11 cellular contexts compared by ENCODE assay signal in genomic region chr1:212283741-212284140, GRCh38. TPM values are rescaled to one million over a fixed set of nuclear protein-coding genes. Genes with fewer than 3 reads are reported as not detected.
DNase-seq lines count a peak whose midpoint lies in the region; ATAC-seq, FAIRE-seq and TF ChIP-seq lines count a peak whose summit lies in the region.
"Had no signal": no experiment of that assay in that cellular context is flagged by ENCODE, and none has a peak within 500 bp of the region (broad histone marks: within the 10 kb centered on the region; RNA-seq: fewer than 3 reads in every experiment).

No MANE protein-coding gene starts in this region.

- no peak for DNase-seq in Caco-2
- no peak for DNase-seq in MG63
- DNase-seq in central memory CD4-positive, alpha-beta T cell = peak; percentile 18
- no peak for DNase-seq in natural killer cell
- DNase-seq in HTR-8/SVneo (ENCODE audit: insufficient read length, low spot score) = no peak
- DNase-seq in substantia nigra (lab: John Stamatoyannopoulos, UW) = no peak
- DNase-seq: activated CD4-positive, alpha-beta T cell treated with anti-CD3 and anti-CD28 coated beads, Interleukin-2, amount 50 U/mL, for 48 hours; dorsolateral prefrontal cortex; mesenchymal stem cell had no signal

- BruUV-seq in Caco-2 (replicated peaks; lab: Mats Ljungman, UMichigan) = no TSS peak

- no peak for FAIRE-seq in HTR-8/SVneo (lab: Jason Lieb, UNC)

- ATAC-seq in natural killer cell = no peak
- no peak for ATAC-seq in HG02840 (IDR thresholded peaks at IDR 0.05; ENCODE audit: low FRiP score, unreplicated experiment)
- no peak for ATAC-seq in HG02571 (IDR thresholded peaks at IDR 0.05; ENCODE audit: unreplicated experiment)

- H3K27ac Mint-ChIP-seq in Caco-2 (ENCODE audit: unreplicated experiment) = peak overlapping the region; percentile 89
- peak overlapping the region; percentile 96 to 99 for H3K27ac Mint-ChIP-seq in natural killer cell

- H3K27ac ChIP-seq in substantia nigra (ENCODE audit: low read depth, low read length, poor library complexity, severe bottlenecking) = no peak overlapping the region

- intact Hi-C loops in Caco-2 (cut with micrococcal nuclease; ENCODE audit: unreplicated experiment) = loop anchor here (2.0 kb wide), 2 partner anchors 29 to 147 kb away; no protein-coding TSS in a partner anchor
- intact Hi-C loops in natural killer cell (cut with micrococcal nuclease) = loop anchor here (2.0 kb wide), 2 partner anchors 49 to 603 kb away; no protein-coding TSS in a partner anchor

- CTCF ChIA-PET in Caco-2 (lab: Charles Lee) = interaction anchor here (1.0 kb wide), 1 partner anchor 10 kb away, joined by 8 read pairs; no protein-coding TSS in a partner anchor

- H3K36me3 Mint-ChIP-seq in Caco-2 (ENCODE audit: insufficient read depth, unreplicated experiment) = peaks cover 27% of the 10 kb centered on the region
- peaks cover 8% of the 10 kb centered on the region for H3K36me3 Mint-ChIP-seq in natural killer cell

- H3K9me3 Mint-ChIP-seq in Caco-2 (ENCODE audit: unreplicated experiment) (no peaks in the 10 kb centered on the region), natural killer cell (no peaks in the 10 kb centered on the region)

- POLR2A ChIA-PET in Caco-2 (lab: Charles Lee) = interaction anchor here (0.8 to 1.4 kb wide), 2 partner anchors 14 to 248 kb away, joined by 5 to 11 read pairs; partner anchors contain the start of genes DTL and INTS7

- H3K4me3 ChIP-seq in Caco-2 (ENCODE audit: low read depth, low read length) (peak overlapping the region; percentile 54), MG63 (peak overlapping the region; percentile 91)

- H3K9me3 ChIP-seq in Caco-2 (no peaks in the 10 kb centered on the region), MG63 (peaks cover 6% of the 10 kb centered on the region; the same call in 1 of the 2 replicates)

- H3K27me3 Mint-ChIP-seq in Caco-2 (ENCODE audit: insufficient read depth, unreplicated experiment) = no peaks in the 10 kb centered on the region
- H3K27me3 Mint-ChIP-seq in natural killer cell (ENCODE audit: low read depth in 2 of 2) = no peaks in the 10 kb centered on the region

- H3K4me1 Mint-ChIP-seq in Caco-2 (ENCODE audit: low read depth, unreplicated experiment) = peaks cover 13% of the 10 kb centered on the region
- H3K4me1 Mint-ChIP-seq in natural killer cell = peaks cover 38 to 45% of the 10 kb centered on the region in 2 donors

- H3K4me3 Mint-ChIP-seq in Caco-2 (ENCODE audit: unreplicated experiment) = peak overlapping the region; percentile 95
- peak overlapping the region; percentile 97 for H3K4me3 Mint-ChIP-seq in natural killer cell

- H3K27me3 ChIP-seq in Caco-2 (replicated peaks; ENCODE audit: control insufficient read depth, insufficient read depth, low read length) = no peaks in the 10 kb centered on the region
- H3K27me3 ChIP-seq in MG63 = no peaks in the 10 kb centered on the region

- TF ChIP-seq CTCF in Caco-2 (IDR thresholded peaks at IDR 0.05; ENCODE audit: insufficient read depth in 1 of 2, low read depth in 1 of 2, low read length in 1 of 2, severe bottlenecking in 1 of 2, unreplicated experiment in 1 of 2) (no peak), natural killer cell (IDR thresholded peaks at IDR 0.05) (no peak)

- H3K4me1 ChIP-seq in Caco-2 = peaks cover 8% of the 10 kb centered on the region

- H3K36me3 ChIP-seq in Caco-2 (ENCODE audit: control insufficient read depth, insufficient read depth, low read length) = no peaks in the 10 kb centered on the region
- H3K36me3 ChIP-seq in MG63 = no peaks in the 10 kb centered on the region

RNA-seq across cellular contexts. Expression of gene PPP2R5A, which starts 1.5 kb away (rescaled TPM):
- total RNA-seq in Caco-2 (2022) = 47.6 and 49.4 TPM in 2 replicates
- 23.6 and 40.7 TPM in 2 replicates for total RNA-seq in MG63 (2014; rRNA removed; shearing (Covaris generic); ENCODE audit: low replicate concordance)
- total RNA-seq in natural killer cell = 10 to 100 TPM; 74.0 to 99.8 (median 86.4) TPM
